Comparison of ENCODE assay signal across 8 cellular contexts in the genomic region with DNA sequence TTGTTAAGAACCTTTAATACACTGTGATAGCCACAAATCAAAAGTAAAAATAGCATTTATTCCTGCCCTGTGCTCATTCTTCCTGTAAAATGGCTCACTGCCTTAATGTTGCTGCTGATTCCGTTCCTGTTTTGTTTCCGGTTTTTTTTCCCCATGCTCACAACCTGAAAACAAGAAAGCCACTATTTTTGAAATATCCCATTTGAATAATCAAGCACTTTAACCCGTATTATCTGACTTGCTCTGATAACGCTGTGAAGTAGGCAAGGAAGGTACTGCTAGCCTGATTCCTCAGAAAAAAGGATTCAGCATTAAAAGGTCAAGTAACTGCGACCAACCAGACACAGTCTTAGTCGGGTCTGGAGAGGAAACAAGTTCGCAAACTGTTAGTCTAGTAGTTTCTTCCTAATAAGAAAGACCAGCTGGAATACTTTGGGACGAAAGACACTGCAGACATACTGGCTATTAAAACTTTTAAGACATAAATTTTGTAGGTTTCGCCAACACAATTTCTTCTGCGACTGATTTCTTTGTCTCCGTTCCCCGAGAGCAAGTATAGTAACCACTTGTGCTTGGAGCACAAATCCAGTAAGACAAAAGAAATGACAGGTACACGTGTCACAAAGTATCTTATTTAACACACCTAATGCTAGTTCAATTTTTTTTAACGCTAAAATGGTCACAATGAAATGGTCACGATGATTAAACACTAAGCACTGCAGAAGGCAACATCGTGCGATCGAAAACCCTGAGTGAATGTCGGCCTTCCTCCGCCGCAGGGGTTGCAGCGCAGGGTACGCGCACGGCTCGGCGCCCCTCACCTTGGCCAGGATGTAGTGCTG. TPM values are rescaled to one million over a fixed set of nuclear protein-coding genes. Genes with fewer than 3 reads are reported as not detected.
DNase-seq lines count a peak whose midpoint lies in the region; ATAC-seq and TF ChIP-seq lines count a peak whose summit lies in the region.

No MANE protein-coding gene starts in this region.

- H3K27me3 Mint-ChIP-seq in T-helper 2 cell treated with Interferon-gamma antibody and Interleukin-4, amounts not matched to agents 5 μg/mL and 100 μg/mL, for 36 hours (ENCODE audit: low read depth), result no peaks in the 10 kb centered on the region
- no peaks in the 10 kb centered on the region for H3K27me3 Mint-ChIP-seq in natural killer cell (ENCODE audit: low read depth in 2 of 2)

- intact Hi-C loops in esophagus muscularis mucosa (cut with DNase I) (loop anchor here (2.0 kb wide), 1 partner anchor 190 kb away; the partner anchor contains the start of gene ANKRD17), natural killer cell (cut with micrococcal nuclease) (loop anchor here (1.0 to 2.0 kb wide), 2 partner anchors 16 to 191 kb away; no protein-coding TSS in a partner anchor)

- no peaks in the 10 kb centered on the region for H3K9me3 ChIP-seq in esophagus muscularis mucosa

- H3K27me3 ChIP-seq in esophagus muscularis mucosa, result no peaks in the 10 kb centered on the region

- peaks cover 28% of the 10 kb centered on the region for H3K36me3 Mint-ChIP-seq in T-helper 2 cell treated with Interferon-gamma antibody and Interleukin-4, amounts not matched to agents 5 μg/mL and 100 μg/mL, for 36 hours (ENCODE audit: low read depth)
- no peaks in the 10 kb centered on the region for H3K36me3 Mint-ChIP-seq in natural killer cell

- peak overlapping the region; percentile 91 to 97 (median 95) for H3K27ac ChIP-seq in esophagus muscularis mucosa (replicated peaks in 1 of 4)

- no peak for TF ChIP-seq POLR2A in esophagus muscularis mucosa (IDR thresholded peaks at IDR 0.05; ENCODE audit: low read depth)

- TF ChIP-seq CTCF in esophagus muscularis mucosa (IDR thresholded peaks at IDR 0.05) (no peak), natural killer cell (IDR thresholded peaks at IDR 0.05) (no peak)

- 0% methylated on average over 27 of the region's 27 CpGs for WGBS in esophagus muscularis mucosa

- peak overlapping the region; percentile 72 to 91 (median 82) for H3K4me3 ChIP-seq in esophagus muscularis mucosa

- H3K27ac Mint-ChIP-seq in T-helper 2 cell treated with Interferon-gamma antibody and Interleukin-4, amounts not matched to agents 5 μg/mL and 100 μg/mL, for 36 hours, result peak overlapping the region; percentile 98
- H3K27ac Mint-ChIP-seq in natural killer cell, result peak overlapping the region; percentile 97 to 99

- peaks cover 0 to 10% (median 6%) of the 10 kb centered on the region in 4 donors for H3K36me3 ChIP-seq in esophagus muscularis mucosa

- DNase-seq in ELF-1 (ENCODE audit: low read depth, low spot score) (peak; percentile 54), LHCN-M2 (ENCODE audit: low read depth) (peak; percentile 38), esophagus muscularis mucosa (ENCODE audit: extremely low spot score) (no peak), natural killer cell (no peak), epidermal melanocyte (ENCODE audit: insufficient read length, low spot score) (no peak), NCI-H446 (lab: John Stamatoyannopoulos, UW) (no peak)
- peak; percentile 29 for DNase-seq in T-helper 2 cell treated with Interferon-gamma antibody and Interleukin-4, amounts not matched to agents 5 μg/mL and 100 μg/mL, for 36 hours (ENCODE audit: low spot score)

- no peaks in the 10 kb centered on the region for H3K9me3 Mint-ChIP-seq in T-helper 2 cell treated with Interferon-gamma antibody and Interleukin-4, amounts not matched to agents 5 μg/mL and 100 μg/mL, for 36 hours
- H3K9me3 Mint-ChIP-seq in natural killer cell, result no peaks in the 10 kb centered on the region

- H3K4me3 Mint-ChIP-seq in T-helper 2 cell treated with Interferon-gamma antibody and Interleukin-4, amounts not matched to agents 5 μg/mL and 100 μg/mL, for 36 hours, result peak overlapping the region; percentile 95
- peak overlapping the region; percentile 97 for H3K4me3 Mint-ChIP-seq in natural killer cell

- H3K4me1 Mint-ChIP-seq in T-helper 2 cell treated with Interferon-gamma antibody and Interleukin-4, amounts not matched to agents 5 μg/mL and 100 μg/mL, for 36 hours (ENCODE audit: low read depth), result peaks cover 31% of the 10 kb centered on the region
- H3K4me1 Mint-ChIP-seq in natural killer cell, result peaks cover 32 to 38% of the 10 kb centered on the region in 2 donors

- ATAC-seq in GM21717 (IDR thresholded peaks at IDR 0.05; ENCODE audit: unreplicated experiment) (peak; percentile 6), natural killer cell (no peak)

- peaks cover 0 to 29% (median 28%) of the 10 kb centered on the region in 4 donors for H3K4me1 ChIP-seq in esophagus muscularis mucosa

- no peak for TF ChIP-seq EP300 in esophagus muscularis mucosa (IDR thresholded peaks at IDR 0.05)

RNA-seq across cellular contexts. Expression of gene COX18, which starts 0.8 kb away (rescaled TPM):
- total RNA-seq in LHCN-M2 (2014; rRNA removed) (25.8 and 30.5 TPM in 2 replicates), esophagus muscularis mucosa (10 to 100 TPM; 10.4 to 19.0 (median 12.9) TPM), natural killer cell (10 to 100 TPM in 1 of 3 donors, 1 to 10 TPM in 2; 9.6 to 10.3 (median 9.7) TPM)
- polyA plus RNA-seq in LHCN-M2 (2012), result 8.5 TPM

Comparison
In these comparisons a context has a peak if more than half of its experiments do, and no peak if none do; other contexts are left out.
1. DNase-seq: peak in ELF-1 (single experiment), LHCN-M2 (single experiment) and T-helper 2 cell treated with Interferon-gamma antibody and Interleukin-4, amounts not matched to agents 5 μg/mL and 100 μg/mL, for 36 hours (single experiment); none in esophagus muscularis mucosa (single experiment), natural killer cell (single experiment), epidermal melanocyte (single experiment) and NCI-H446 (0 of 2).